ENCODE assay signal across 1 cellular context in genomic region chr6:129709909-129710721, GRCh38.
A peak's percentile ranks its signal among the peaks of the same experiment; 100 is the strongest.
TF ChIP-seq lines count a peak whose summit lies in the region.

Gene ARHGAP18, minus strand, starts transcription at chr6:129710177. Its CDS starts 41 bp downstream, at chr6:129710136.

TF ChIP-seq in HepG2, 621 proteins besides CTCF, POLR2A, EP300 and RAD21 (continued from another document and continues in another):
- TF ChIP-seq ZNF280D (CRISPR knock-in tag; IDR thresholded peaks at IDR 0.05) (peak; percentile 78; the same call in 1 of the 2 replicates), ZNF138 (CRISPR knock-in tag; IDR thresholded peaks at IDR 0.05; ENCODE audit: low read depth) (0 out of 2 replicates have a peak, but pooled peaks have one; percentile 26), IKZF1 (IDR thresholded peaks at IDR 0.05) (no peak), FOXA3 (CRISPR knock-in tag; IDR thresholded peaks at IDR 0.05) (peak; percentile 72), ZNF224 (CRISPR knock-in tag; IDR thresholded peaks at IDR 0.05) (peak; percentile 92; the same call in 1 of the 2 replicates), RBAK (CRISPR knock-in tag; IDR thresholded peaks at IDR 0.05) (no peak), ZNF414 (CRISPR knock-in tag; IDR thresholded peaks at IDR 0.05) (peak; percentile 57; the same call in 1 of the 2 replicates), ZNF577 (CRISPR knock-in tag; IDR thresholded peaks at IDR 0.05; ENCODE audit: borderline replicate concordance, low read depth) (no peak), ZSCAN22 (CRISPR knock-in tag; IDR thresholded peaks at IDR 0.05) (no peak), TAF15 (IDR thresholded peaks at IDR 0.05; ENCODE audit: low read depth, low read length, poor library complexity, severe bottlenecking) (no peak), ZNF616 (CRISPR knock-in tag; IDR thresholded peaks at IDR 0.05; ENCODE audit: low read depth) (peak; percentile 71; the same call in 1 of the 2 replicates), SP1 (IDR thresholded peaks at IDR 0.05) (no peak), SP1 (CRISPR knock-in tag; IDR thresholded peaks at IDR 0.05) (peak; percentile 75), ZNF276 (CRISPR knock-in tag; IDR thresholded peaks at IDR 0.05; ENCODE audit: low read depth) (peak; percentile 91; the same call in 1 of the 2 replicates), ZFP62 (CRISPR knock-in tag; IDR thresholded peaks at IDR 0.05) (no peak), ZNF800 (CRISPR knock-in tag; IDR thresholded peaks at IDR 0.05) (no peak; the same call in 1 of the 2 replicates), ZNF20 (CRISPR knock-in tag; IDR thresholded peaks at IDR 0.05) (no peak), DDIT3 (CRISPR knock-in tag; IDR thresholded peaks at IDR 0.05) (no peak), ZSCAN9 (CRISPR knock-in tag; IDR thresholded peaks at IDR 0.05; ENCODE audit: borderline replicate concordance) (peak; percentile 83; the same call in 1 of the 2 replicates), THAP7 (CRISPR knock-in tag; IDR thresholded peaks at IDR 0.05) (peak; percentile 90; the same call in 1 of the 2 replicates), KLF6 (CRISPR knock-in tag; IDR thresholded peaks at IDR 0.05) (0 out of 2 replicates have a peak, but pooled peaks have one; percentile 73), NR2F2 (IDR thresholded peaks at IDR 0.05; ENCODE audit: borderline replicate concordance, low read depth) (no peak; the same call in 1 of the 2 replicates), MED8 (CRISPR knock-in tag; IDR thresholded peaks at IDR 0.05; ENCODE audit: insufficient replicate concordance) (no peak), ZNF564 (CRISPR knock-in tag; IDR thresholded peaks at IDR 0.05) (0 out of 2 replicates have a peak, but pooled peaks have one; percentile 77), SPEN (CRISPR knock-in tag; IDR thresholded peaks at IDR 0.05; ENCODE audit: low read depth) (peak; percentile 87; the same call in 1 of the 2 replicates), HBP1 (CRISPR knock-in tag; IDR thresholded peaks at IDR 0.05; ENCODE audit: low read depth) (peak; percentile 71; the same call in 1 of the 2 replicates), MTF2 (CRISPR knock-in tag; IDR thresholded peaks at IDR 0.05; ENCODE audit: borderline replicate concordance) (no peak), ZNF362 (CRISPR knock-in tag; IDR thresholded peaks at IDR 0.05; ENCODE audit: borderline replicate concordance) (peak; percentile 53; the same call in 1 of the 2 replicates), TEAD2 (CRISPR knock-in tag; IDR thresholded peaks at IDR 0.05) (no peak), HES4 (CRISPR knock-in tag; IDR thresholded peaks at IDR 0.05; ENCODE audit: borderline replicate concordance) (no peak), FUBP1 (CRISPR knock-in tag; IDR thresholded peaks at IDR 0.05; ENCODE audit: borderline replicate concordance) (0 out of 2 replicates have a peak, but pooled peaks have one; percentile 52), RARG (CRISPR knock-in tag; IDR thresholded peaks at IDR 0.05; ENCODE audit: low read depth) (no peak), SKI (IDR thresholded peaks at IDR 0.05; ENCODE audit: partially characterized antibody) (no peak), ZBTB25 (CRISPR knock-in tag; IDR thresholded peaks at IDR 0.05) (peak; percentile 45; the same call in 1 of the 2 replicates), ZNF232 (CRISPR knock-in tag; IDR thresholded peaks at IDR 0.05; ENCODE audit: borderline replicate concordance) (peak; percentile 90), TBL1XR1 (IDR thresholded peaks at IDR 0.05; ENCODE audit: borderline replicate concordance, low read length, partially characterized antibody) (peak; percentile 29), HOXA5 (CRISPR knock-in tag; IDR thresholded peaks at IDR 0.05) (peak; percentile 95), PCBP1 (IDR thresholded peaks at IDR 0.05; ENCODE audit: borderline replicate concordance, low read depth, low read length) (no peak), MEIS1 (CRISPR knock-in tag; IDR thresholded peaks at IDR 0.05; ENCODE audit: borderline replicate concordance) (0 out of 2 replicates have a peak, but pooled peaks have one; percentile 67), THAP11 (CRISPR knock-in tag; IDR thresholded peaks at IDR 0.05) (peak; percentile 54; the same call in 1 of the 2 replicates), ZNF235 (CRISPR knock-in tag; IDR thresholded peaks at IDR 0.05; ENCODE audit: borderline replicate concordance) (peak; percentile 66; the same call in 1 of the 2 replicates), TFE3 (CRISPR knock-in tag; IDR thresholded peaks at IDR 0.05) (peak; percentile 50; the same call in 1 of the 2 replicates)
